Comparison of ENCODE assay signal across 25 cellular contexts in the genomic region with DNA sequence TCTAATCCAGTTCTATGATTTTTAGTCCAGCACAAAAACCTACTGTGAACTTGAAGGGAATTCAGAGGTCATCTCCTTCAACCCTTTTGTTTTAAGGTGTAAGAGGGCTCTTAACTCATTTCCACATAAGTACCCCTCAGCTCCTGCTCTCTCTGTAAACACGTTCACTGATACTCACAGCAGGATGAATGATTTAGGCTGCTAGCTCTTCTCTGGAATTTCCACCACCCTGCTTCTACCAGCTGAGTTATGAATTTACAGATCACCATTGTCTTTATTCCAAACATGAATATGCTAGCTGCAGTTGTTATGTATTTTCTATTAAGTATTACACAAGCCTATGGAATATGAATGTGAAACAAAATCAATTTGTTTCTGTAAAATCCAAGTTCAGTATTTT.
"Had no signal": no experiment of that assay in that cellular context is flagged by ENCODE, and none has a peak within 500 bp of the region (broad histone marks: within the 10 kb centered on the region; RNA-seq: fewer than 3 reads in every experiment).

No MANE protein-coding gene starts in this region.

- ATAC-seq: esophagus mucosa; heart right ventricle; left cardiac atrium; lower lobe of right lung; natural killer cell treated with Interleukin-12 subunit alpha and Interleukin-12 subunit beta and Interleukin-15 and Interleukin-18, amount 100 ng/mL, for 72 hours; psoas muscle; right lobe of liver; stimulated activated naive B cell treated with anti-CD40 and anti-IgM and Interleukin-4, amounts not matched to agents 10 μg/mL and 1 μg/mL and 100 μg/mL, for 72 hours; stimulated activated naive CD8-positive, alpha-beta T cell treated with anti-CD3 and anti-CD28 coated beads, Interleukin-15, amount 100 ng/mL, for 72 hours had no signal

- H3K36me3 ChIP-seq: heart right ventricle, left ventricle myocardium inferior, lower lobe of right lung, right lobe of liver, thoracic aorta had no signal

- H3K27ac ChIP-seq: dorsolateral prefrontal cortex, heart right ventricle, left ventricle myocardium inferior, lower lobe of right lung, parathyroid adenoma, psoas muscle, right lobe of liver, thoracic aorta had no signal

- H3K27me3 Mint-ChIP-seq: memory B cell; natural killer cell treated with Interleukin-12 subunit alpha and Interleukin-12 subunit beta and Interleukin-15 and Interleukin-18, amount 100 ng/mL, for 72 hours had no signal

- H3K4me1 ChIP-seq: heart right ventricle, left ventricle myocardium inferior, lower lobe of right lung, parathyroid adenoma, psoas muscle, right lobe of liver had no signal

- DNase-seq: cortex of kidney; dorsolateral prefrontal cortex; effector CD8-positive, alpha-beta T cell; heart right ventricle; hypothalamus; kidney; left cardiac atrium; left ventricle myocardium inferior; lower lobe of right lung; midbrain; occipital lobe; psoas muscle; retina; right lobe of liver; stimulated activated CD4-positive, alpha-beta T cell treated with anti-CD3 and anti-CD28 coated beads, Interleukin-4, amount 100 ng/mL, for 4 hours; stimulated activated naive B cell treated with anti-CD40 and anti-IgM and Interleukin-4, amounts not matched to agents 10 μg/mL and 1 μg/mL and 100 μg/mL, for 72 hours; stimulated activated naive CD8-positive, alpha-beta T cell treated with anti-CD3 and anti-CD28 coated beads, Interleukin-15, amount 100 ng/mL, for 72 hours; trophoblast cell had no signal

- FAIRE-seq: endometrium, frontal cortex, kidney had no signal

- H3K4me1 Mint-ChIP-seq: memory B cell; stimulated activated naive B cell treated with anti-CD40 and anti-IgM and Interleukin-4, amounts not matched to agents 10 μg/mL and 1 μg/mL and 100 μg/mL, for 72 hours had no signal

- H3K9ac ChIP-seq: parathyroid adenoma had no signal

- H3K4me3 ChIP-seq: dorsolateral prefrontal cortex, heart right ventricle, left ventricle myocardium inferior, lower lobe of right lung, psoas muscle, right lobe of liver, thoracic aorta had no signal

- H3K27ac Mint-ChIP-seq: memory B cell; natural killer cell treated with Interleukin-12 subunit alpha and Interleukin-12 subunit beta and Interleukin-15 and Interleukin-18, amount 100 ng/mL, for 72 hours; stimulated activated naive B cell treated with anti-CD40 and anti-IgM and Interleukin-4, amounts not matched to agents 10 μg/mL and 1 μg/mL and 100 μg/mL, for 72 hours; stimulated activated naive CD8-positive, alpha-beta T cell treated with anti-CD3 and anti-CD28 coated beads, Interleukin-15, amount 100 ng/mL, for 72 hours had no signal

- H3K9me3 ChIP-seq: lower lobe of right lung, psoas muscle, right lobe of liver, thoracic aorta had no signal

- H3K27me3 ChIP-seq: dorsolateral prefrontal cortex, heart right ventricle, right lobe of liver had no signal

- H3K79me2 ChIP-seq: parathyroid adenoma had no signal

- H3K4me3 Mint-ChIP-seq: memory B cell; natural killer cell treated with Interleukin-12 subunit alpha and Interleukin-12 subunit beta and Interleukin-15 and Interleukin-18, amount 100 ng/mL, for 72 hours; stimulated activated naive B cell treated with anti-CD40 and anti-IgM and Interleukin-4, amounts not matched to agents 10 μg/mL and 1 μg/mL and 100 μg/mL, for 72 hours; stimulated activated naive CD8-positive, alpha-beta T cell treated with anti-CD3 and anti-CD28 coated beads, Interleukin-15, amount 100 ng/mL, for 72 hours had no signal
